ENCODE assay signal across 10 cellular contexts in genomic region chr7:116524221-116524608, GRCh38. TPM values are rescaled to one million over a fixed set of nuclear protein-coding genes. Genes with fewer than 3 reads are reported as not detected.
A peak's percentile ranks its signal among the peaks of the same experiment; 100 is the strongest.
DNase-seq lines count a peak whose midpoint lies in the region; ATAC-seq and TF ChIP-seq lines count a peak whose summit lies in the region.
"Had no signal": no experiment of that assay in that cellular context is flagged by ENCODE, and none has a peak within 500 bp of the region (broad histone marks: within the 10 kb centered on the region; RNA-seq: fewer than 3 reads in every experiment).

No MANE protein-coding gene starts in this region.

- peak overlapping the region; percentile 71 for H3K4me3 ChIP-seq in HUES64 (ENCODE audit: low read length)
- peak overlapping the region; percentile 79 for H3K4me3 ChIP-seq in astrocyte of the cerebellum (ENCODE audit: low read depth, low read length)
- peak overlapping the region; percentile 68 for H3K4me3 ChIP-seq in iPS-18c (ENCODE audit: insufficient read depth, low read depth, low read length)

- no peak for DNase-seq in astrocyte of the cerebellum (ENCODE audit: low read depth)
- no peak for DNase-seq in stimulated activated effector memory CD8-positive, alpha-beta T cell treated with anti-CD3 and anti-CD28 coated beads, Interleukin-12 subunit alpha, Interleukin-12 subunit beta, amount 100 ng/mL, for 72 hours (ENCODE audit: low spot score in 2 of 2)
- no peak for DNase-seq in NCI-H345 treated with DMSO at 0.1 percent for 48 hours (lab: John Stamatoyannopoulos, UW; ENCODE audit: unreplicated experiment)
- DNase-seq in midbrain (lab: John Stamatoyannopoulos, UW), result no peak
- DNase-seq in SIG-M5 (lab: John Stamatoyannopoulos, UW), result no peak
- DNase-seq: cerebellar nuclear complex, NCI-H2171 treated with DMSO at 0.1 percent for 48 hours had no signal

- H3K4me3 Mint-ChIP-seq in stimulated activated effector memory CD8-positive, alpha-beta T cell treated with anti-CD3 and anti-CD28 coated beads, Interleukin-12 subunit alpha, Interleukin-12 subunit beta, amount 100 ng/mL, for 72 hours, result peak overlapping the region; percentile 90

- WGBS in HUES64, result 5% methylated on average over 6 of the region's 10 CpGs

- peak overlapping the region; percentile 56; the same call in 1 of the 2 replicates for H3K27ac ChIP-seq in HUES64 (ENCODE audit: low read depth, low read length)

- peaks cover 2% of the 10 kb centered on the region; the same call in 1 of the 2 replicates for H3K36me3 ChIP-seq in HUES64 (ENCODE audit: insufficient read depth, low read length)

- no peak for TF ChIP-seq CTCF in astrocyte of the cerebellum (IDR thresholded peaks at IDR 0.05; ENCODE audit: low read depth, low read length, missing control alignments)

- H3K27me3 ChIP-seq in HUES64 (ENCODE audit: insufficient read depth, low read length), result peaks cover 31% of the 10 kb centered on the region

- H3K9me3 ChIP-seq in HUES64 (ENCODE audit: insufficient read depth, low read depth, low read length), result no peaks in the 10 kb centered on the region
- no peaks in the 10 kb centered on the region for H3K9me3 ChIP-seq in iPS-18c (ENCODE audit: control insufficient read depth, insufficient read depth, low read length)

- H3K4me1 ChIP-seq in HUES64 (ENCODE audit: insufficient read depth, low read length), result peaks cover 51% of the 10 kb centered on the region

- H3K27ac Mint-ChIP-seq in stimulated activated effector memory CD8-positive, alpha-beta T cell treated with anti-CD3 and anti-CD28 coated beads, Interleukin-12 subunit alpha, Interleukin-12 subunit beta, amount 100 ng/mL, for 72 hours, result no peak overlapping the region

- peaks cover 27% of the 10 kb centered on the region for H3K4me1 Mint-ChIP-seq in stimulated activated effector memory CD8-positive, alpha-beta T cell treated with anti-CD3 and anti-CD28 coated beads, Interleukin-12 subunit alpha, Interleukin-12 subunit beta, amount 100 ng/mL, for 72 hours

- peak overlapping the region; percentile 41; the same call in 1 of the 2 replicates for H3K9ac ChIP-seq in HUES64 (ENCODE audit: low read depth, low read length)

- in situ Hi-C loops in astrocyte of the cerebellum (cut with HindIII; ENCODE audit: low sequenced_read_pairs), result loop anchor here (5.0 kb wide), 2 partner anchors 53 to 272 kb away; no protein-coding TSS in a partner anchor

- H3K36me3 Mint-ChIP-seq in stimulated activated effector memory CD8-positive, alpha-beta T cell treated with anti-CD3 and anti-CD28 coated beads, Interleukin-12 subunit alpha, Interleukin-12 subunit beta, amount 100 ng/mL, for 72 hours, result no peaks in the 10 kb centered on the region

- H3K9me3 Mint-ChIP-seq in stimulated activated effector memory CD8-positive, alpha-beta T cell treated with anti-CD3 and anti-CD28 coated beads, Interleukin-12 subunit alpha, Interleukin-12 subunit beta, amount 100 ng/mL, for 72 hours, result no peaks in the 10 kb centered on the region

- ATAC-seq in stimulated activated effector memory CD8-positive, alpha-beta T cell treated with anti-CD3 and anti-CD28 coated beads, Interleukin-12 subunit alpha, Interleukin-12 subunit beta, amount 100 ng/mL, for 72 hours, result no peak
- ATAC-seq in HG02981 (IDR thresholded peaks at IDR 0.05; ENCODE audit: unreplicated experiment), result no peak

RNA-seq across cellular contexts. Expression of gene CAV1, which starts 0.6 kb away (rescaled TPM):
- 14.7 TPM for polyA plus RNA-seq in HUES64 (2013, experiment 1 of 2)
- polyA plus RNA-seq in HUES64 (2013, experiment 2 of 2), result 12.9 TPM

RNA-seq across cellular contexts. Expression of gene CAV2, which starts 24.7 kb away (rescaled TPM):
- 1.3 TPM for polyA plus RNA-seq in HUES64 (2013, experiment 1 of 2)
- 2.6 TPM for polyA plus RNA-seq in HUES64 (2013, experiment 2 of 2)
